10 cellular contexts compared by ENCODE assay signal in the genomic region with DNA sequence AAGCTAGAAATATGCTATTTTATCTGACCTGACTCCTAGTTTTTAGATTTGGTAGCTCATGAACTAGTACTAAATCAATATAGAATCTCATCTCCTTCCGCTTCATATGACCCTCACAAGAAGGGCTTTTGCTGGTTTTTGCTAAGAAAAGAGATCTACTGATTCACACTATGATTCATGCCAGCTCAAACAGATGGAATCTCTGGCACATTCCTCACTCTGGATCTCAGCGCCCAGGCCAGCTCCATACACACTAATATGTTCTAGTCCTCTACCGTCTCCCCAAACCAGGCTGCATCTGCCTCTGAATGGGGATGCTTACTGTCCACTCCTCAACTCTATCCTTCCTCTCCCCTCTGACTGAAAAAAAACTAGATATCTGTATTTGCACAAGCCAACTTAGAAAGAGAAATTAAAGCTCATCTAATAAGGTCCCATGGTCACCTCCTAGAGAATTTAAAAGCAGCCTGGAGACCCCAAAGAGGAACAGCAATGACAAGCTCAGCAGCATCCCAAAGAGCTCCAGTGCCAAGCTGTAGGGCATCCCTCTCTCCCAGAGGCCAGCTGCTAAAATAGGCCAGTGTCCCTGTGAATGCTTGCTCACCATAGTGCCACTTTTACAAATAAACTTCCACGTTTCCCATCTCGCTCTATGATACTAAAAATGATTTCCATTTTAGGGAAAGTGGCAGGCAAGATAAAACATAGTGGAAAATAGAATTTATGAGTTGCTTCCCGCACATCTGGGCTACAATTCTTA.
DNase-seq lines count a peak whose midpoint lies in the region; ATAC-seq and TF ChIP-seq lines count a peak whose summit lies in the region.
"Had no signal": no experiment of that assay in that cellular context is flagged by ENCODE, and none has a peak within 500 bp of the region (broad histone marks: within the 10 kb centered on the region; RNA-seq: fewer than 3 reads in every experiment).

No MANE protein-coding gene starts in this region.

- no peaks in the 10 kb centered on the region for H3K9me3 Mint-ChIP-seq in stimulated activated naive B cell treated with anti-CD40 and anti-IgM and Interleukin-4, amounts not matched to agents 10 μg/mL and 1 μg/mL and 100 μg/mL, for 72 hours
- H3K9me3 Mint-ChIP-seq: activated CD4-positive, alpha-beta memory T cell treated with anti-CD3 and anti-CD28 coated beads for 36 hours had no signal

- no peaks in the 10 kb centered on the region for H3K36me3 ChIP-seq in esophagus muscularis mucosa

- peaks cover 35 to 60% (median 40%) of the 10 kb centered on the region in 4 donors for H3K4me1 ChIP-seq in esophagus muscularis mucosa

- no peak for TF ChIP-seq EP300 in esophagus muscularis mucosa (IDR thresholded peaks at IDR 0.05)

- H3K4me3 ChIP-seq in esophagus muscularis mucosa, result no peak overlapping the region

- intact Hi-C loops in esophagus muscularis mucosa (cut with DNase I), result no loop called here

- no peak overlapping the region for H3K4me3 Mint-ChIP-seq in stimulated activated naive B cell treated with anti-CD40 and anti-IgM and Interleukin-4, amounts not matched to agents 10 μg/mL and 1 μg/mL and 100 μg/mL, for 72 hours
- H3K4me3 Mint-ChIP-seq: activated CD4-positive, alpha-beta memory T cell treated with anti-CD3 and anti-CD28 coated beads for 36 hours had no signal

- ATAC-seq in stimulated activated naive B cell treated with anti-CD40 and anti-IgM and Interleukin-4, amounts not matched to agents 10 μg/mL and 1 μg/mL and 100 μg/mL, for 72 hours (replicated peaks), result no peak

- H3K9me3 ChIP-seq in esophagus muscularis mucosa, result no peaks in the 10 kb centered on the region

- no peaks in the 10 kb centered on the region for H3K27me3 ChIP-seq in esophagus muscularis mucosa

- no peaks in the 10 kb centered on the region for H3K36me3 Mint-ChIP-seq in stimulated activated naive B cell treated with anti-CD40 and anti-IgM and Interleukin-4, amounts not matched to agents 10 μg/mL and 1 μg/mL and 100 μg/mL, for 72 hours
- H3K36me3 Mint-ChIP-seq: activated CD4-positive, alpha-beta memory T cell treated with anti-CD3 and anti-CD28 coated beads for 36 hours had no signal

- POLR2A ChIA-PET in RWPE1 (lab: Yijun Ruan, JAX; ENCODE audit: low non-redundant PET), result no interaction called here

- DNase-seq in DMS 273 (lab: John Stamatoyannopoulos, UW; ENCODE audit: unreplicated experiment) (peak; percentile 25), RWPE1 (ENCODE audit: low spot score) (peak; percentile 88), esophagus muscularis mucosa (ENCODE audit: extremely low spot score) (no peak), occipital lobe (lab: John Stamatoyannopoulos, UW) (peak; percentile 33), midbrain (lab: John Stamatoyannopoulos, UW) (no peak), NCI-H1417 treated with DMSO at 0.1 percent for 48 hours (lab: John Stamatoyannopoulos, UW) (no peak), NCI-H345 treated with DMSO at 0.1 percent for 48 hours (lab: John Stamatoyannopoulos, UW; ENCODE audit: unreplicated experiment) (no peak)
- no peak for DNase-seq in stimulated activated naive B cell treated with anti-CD40 and anti-IgM and Interleukin-4, amounts not matched to agents 10 μg/mL and 1 μg/mL and 100 μg/mL, for 72 hours
- DNase-seq: activated CD4-positive, alpha-beta memory T cell treated with anti-CD3 and anti-CD28 coated beads for 36 hours; NK-92 treated with Interleukin-12 subunit alpha and Interleukin-12 subunit beta, amount 100 ng/mL, for 24 hours had no signal

- H3K4me1 Mint-ChIP-seq in stimulated activated naive B cell treated with anti-CD40 and anti-IgM and Interleukin-4, amounts not matched to agents 10 μg/mL and 1 μg/mL and 100 μg/mL, for 72 hours, result no peaks in the 10 kb centered on the region

- TF ChIP-seq CTCF in RWPE1 (conservative IDR thresholded peaks at IDR 0.05; ENCODE audit: low read depth), result no peak
- TF ChIP-seq CTCF in esophagus muscularis mucosa (IDR thresholded peaks at IDR 0.05), result no peak

- no peak overlapping the region for H3K27ac Mint-ChIP-seq in stimulated activated naive B cell treated with anti-CD40 and anti-IgM and Interleukin-4, amounts not matched to agents 10 μg/mL and 1 μg/mL and 100 μg/mL, for 72 hours
- H3K27ac Mint-ChIP-seq: activated CD4-positive, alpha-beta memory T cell treated with anti-CD3 and anti-CD28 coated beads for 36 hours had no signal

- CTCF ChIA-PET in RWPE1 (lab: Yijun Ruan, JAX), result interaction anchor here (0.6 to 0.7 kb wide), 3 partner anchors 25 to 646 kb away, joined by 3 to 4 read pairs (median 4); no protein-coding TSS in a partner anchor

- H3K27ac ChIP-seq in RWPE1 (peak overlapping the region; percentile 68), esophagus muscularis mucosa (replicated peaks in 1 of 4) (peak overlapping the region; percentile 9 to 38 (median 26))

- H3K27me3 Mint-ChIP-seq in stimulated activated naive B cell treated with anti-CD40 and anti-IgM and Interleukin-4, amounts not matched to agents 10 μg/mL and 1 μg/mL and 100 μg/mL, for 72 hours, result no peaks in the 10 kb centered on the region

- whole genome bisulfite sequencing in esophagus muscularis mucosa, result 39% methylated on average over 6 of the region's 6 CpGs

- TF ChIP-seq POLR2A in esophagus muscularis mucosa (IDR thresholded peaks at IDR 0.05; ENCODE audit: low read depth), result no peak

Comparison
In these comparisons a context has a peak if more than half of its experiments do, and no peak if none do; other contexts are left out.
1. DNase-seq: peak in DMS 273 (single experiment), RWPE1 (single experiment) and occipital lobe (single experiment); none in esophagus muscularis mucosa (single experiment), midbrain (single experiment), stimulated activated naive B cell treated with anti-CD40 and anti-IgM and Interleukin-4, amounts not matched to agents 10 μg/mL and 1 μg/mL and 100 μg/mL, for 72 hours (single experiment), NCI-H1417 treated with DMSO at 0.1 percent for 48 hours (single experiment) and NCI-H345 treated with DMSO at 0.1 percent for 48 hours (single experiment).